In the genomic region with DNA sequence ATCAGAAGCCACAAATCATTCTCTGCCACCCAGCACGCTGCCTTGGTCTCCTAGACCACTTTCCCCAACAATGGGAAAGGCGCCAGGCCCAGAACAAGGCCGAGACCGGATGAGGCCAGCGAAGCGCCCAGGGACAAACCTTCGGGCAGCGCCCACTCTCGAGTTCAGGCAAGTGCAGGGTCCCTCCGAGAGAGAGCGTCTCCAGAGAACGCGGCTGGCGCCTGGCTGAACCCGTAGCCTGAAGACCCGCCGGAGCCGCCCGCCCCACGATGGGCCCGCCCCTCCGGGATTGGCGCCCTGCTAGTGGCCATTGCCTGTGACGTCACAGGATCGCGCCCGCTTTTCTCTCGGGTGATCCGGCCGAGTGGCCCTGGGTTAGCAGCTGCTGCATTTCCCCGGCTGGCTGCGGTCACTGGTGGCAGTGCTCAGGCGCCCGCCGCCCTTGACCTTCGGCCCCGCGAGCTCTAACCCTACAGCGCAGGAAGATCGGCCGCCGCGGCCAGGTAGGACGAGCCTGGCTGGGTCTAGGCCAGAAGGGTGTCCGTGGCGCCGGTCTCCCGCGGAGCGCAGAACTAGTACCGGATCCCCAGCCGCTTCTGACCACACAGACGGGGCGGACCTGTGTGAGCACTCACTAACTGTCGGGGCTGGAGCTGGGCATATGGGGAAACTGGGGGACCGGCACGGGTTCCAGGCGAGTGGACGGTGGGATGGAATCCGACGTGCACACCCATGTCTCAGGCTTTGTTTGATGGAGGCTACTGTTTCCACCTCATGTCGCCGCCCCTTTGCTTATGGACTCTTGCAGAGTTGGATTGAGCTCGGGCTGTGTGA, we compare ENCODE assay signal across 1 cellular context.
TF ChIP-seq lines count a peak whose summit lies in the region.

A gene with protein sequence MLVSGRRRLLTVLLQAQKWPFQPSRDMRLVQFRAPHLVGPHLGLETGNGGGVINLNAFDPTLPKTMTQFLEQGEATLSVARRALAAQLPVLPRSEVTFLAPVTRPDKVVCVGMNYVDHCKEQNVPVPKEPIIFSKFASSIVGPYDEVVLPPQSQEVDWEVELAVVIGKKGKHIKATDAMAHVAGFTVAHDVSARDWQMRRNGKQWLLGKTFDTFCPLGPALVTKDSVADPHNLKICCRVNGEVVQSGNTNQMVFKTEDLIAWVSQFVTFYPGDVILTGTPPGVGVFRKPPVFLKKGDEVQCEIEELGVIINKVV (plus strand): TSS at position 339 of the 834 bp plus-strand sequence. CDS start 2,851 bp downstream, outside the sequence.

TF ChIP-seq in HepG2, 621 proteins besides CTCF, POLR2A, EP300 and RAD21 (continued from another document and continues in another):
- TF ChIP-seq, protein P1, sequence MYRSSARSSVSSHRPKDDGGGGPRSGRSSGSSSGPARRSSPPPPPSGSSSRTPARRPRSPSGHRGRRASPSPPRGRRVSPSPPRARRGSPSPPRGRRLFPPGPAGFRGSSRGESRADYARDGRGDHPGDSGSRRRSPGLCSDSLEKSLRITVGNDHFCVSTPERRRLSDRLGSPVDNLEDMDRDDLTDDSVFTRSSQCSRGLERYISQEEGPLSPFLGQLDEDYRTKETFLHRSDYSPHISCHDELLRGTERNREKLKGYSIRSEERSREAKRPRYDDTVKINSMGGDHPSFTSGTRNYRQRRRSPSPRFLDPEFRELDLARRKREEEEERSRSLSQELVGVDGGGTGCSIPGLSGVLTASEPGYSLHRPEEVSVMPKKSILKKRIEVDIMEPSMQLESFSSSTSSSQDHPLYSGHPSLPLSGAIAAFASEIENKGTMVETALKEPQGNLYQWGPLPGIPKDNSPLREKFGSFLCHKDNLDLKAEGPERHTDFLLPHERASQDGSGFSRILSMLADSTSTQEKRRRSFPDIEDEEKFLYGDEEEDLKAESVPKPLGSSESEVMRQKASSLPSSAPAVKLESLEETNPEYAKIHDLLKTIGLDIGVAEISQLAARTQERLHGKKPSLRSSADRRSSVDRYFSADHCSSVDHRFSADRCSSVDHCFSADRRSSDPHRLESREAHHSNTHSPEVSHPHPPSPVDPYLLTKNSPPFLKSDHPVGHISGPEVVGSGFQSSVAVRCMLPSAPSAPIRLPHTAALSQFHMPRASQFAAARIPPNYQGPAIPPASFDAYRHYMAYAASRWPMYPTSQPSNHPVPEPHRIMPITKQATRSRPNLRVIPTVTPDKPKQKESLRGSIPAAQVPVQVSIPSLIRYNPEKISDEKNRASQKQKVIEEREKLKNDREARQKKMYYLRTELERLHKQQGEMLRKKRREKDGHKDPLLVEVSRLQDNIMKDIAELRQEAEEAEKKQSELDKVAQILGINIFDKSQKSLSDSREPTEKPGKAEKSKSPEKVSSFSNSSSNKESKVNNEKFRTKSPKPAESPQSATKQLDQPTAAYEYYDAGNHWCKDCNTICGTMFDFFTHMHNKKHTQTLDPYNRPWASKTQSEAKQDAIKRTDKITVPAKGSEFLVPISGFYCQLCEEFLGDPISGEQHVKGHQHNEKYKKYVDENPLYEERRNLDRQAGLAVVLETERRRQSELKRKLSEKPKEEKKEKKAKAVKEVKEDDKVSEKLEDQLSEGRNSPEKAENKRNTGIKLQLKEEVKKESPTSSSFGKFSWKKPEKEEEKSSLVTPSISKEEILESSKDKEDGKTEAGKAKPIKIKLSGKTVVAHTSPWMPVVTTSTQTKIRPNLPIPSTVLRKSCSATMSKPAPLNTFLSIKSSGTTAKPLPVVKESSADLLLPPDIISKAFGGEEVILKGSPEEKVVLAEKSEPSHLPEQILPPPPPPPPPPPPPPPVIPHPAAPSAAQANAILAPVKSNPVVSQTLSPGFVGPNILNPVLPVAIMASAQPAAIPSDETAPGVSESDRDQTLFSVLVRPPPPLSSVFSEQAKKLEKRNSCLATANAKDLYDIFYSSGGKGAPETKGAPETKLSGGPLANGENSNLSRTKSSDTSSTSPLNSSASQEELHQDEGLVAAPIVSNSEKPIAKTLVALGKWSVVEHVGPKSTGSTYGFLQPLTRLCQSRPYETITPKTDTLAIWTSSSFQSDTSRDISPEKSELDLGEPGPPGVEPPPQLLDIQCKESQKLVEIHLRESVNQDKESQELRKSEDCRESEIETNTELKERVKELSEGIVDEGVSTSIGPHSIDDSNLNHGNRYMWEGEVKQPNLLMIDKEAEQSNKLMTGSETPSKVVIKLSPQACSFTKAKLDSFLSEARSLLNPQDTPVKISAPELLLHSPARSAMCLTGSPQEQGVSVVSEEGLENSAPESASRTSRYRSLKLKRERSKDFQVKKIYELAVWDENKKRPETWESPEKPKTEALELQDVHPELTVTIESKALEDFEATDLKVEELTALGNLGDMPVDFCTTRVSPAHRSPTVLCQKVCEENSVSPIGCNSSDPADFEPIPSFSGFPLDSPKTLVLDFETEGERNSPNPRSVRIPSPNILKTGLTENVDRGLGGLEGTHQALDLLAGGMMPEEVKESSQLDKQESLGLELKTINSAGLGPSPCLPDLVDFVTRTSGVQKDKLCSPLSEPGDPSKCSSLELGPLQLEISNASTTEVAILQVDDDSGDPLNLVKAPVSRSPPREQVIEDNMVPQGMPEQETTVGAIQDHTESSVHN (CRISPR knock-in tag; IDR thresholded peaks at IDR 0.05), result no peak; the same call in 1 of the 2 replicates
- TF ChIP-seq AGO1 (IDR thresholded peaks at IDR 0.05; ENCODE audit: low read depth, low read length, poor library complexity, severe bottlenecking), result peak; percentile 20
- TF ChIP-seq NFKBIZ (CRISPR knock-in tag; IDR thresholded peaks at IDR 0.05), result no peak
- peak; percentile 86 for TF ChIP-seq ZNF333 (CRISPR knock-in tag; IDR thresholded peaks at IDR 0.05; ENCODE audit: borderline replicate concordance)
- TF ChIP-seq ZNF317 (CRISPR knock-in tag; IDR thresholded peaks at IDR 0.05), result peak; percentile 89
- TF ChIP-seq ASH2L (IDR thresholded peaks at IDR 0.05; ENCODE audit: insufficient read length, low read depth, low read length), result peak; percentile 78
- no peak for TF ChIP-seq HNRNPK (IDR thresholded peaks at IDR 0.05; ENCODE audit: low read depth, low read length, poor library complexity, severe bottlenecking)
- no peak for TF ChIP-seq CEBPG (CRISPR knock-in tag; IDR thresholded peaks at IDR 0.05)
- peak; percentile 46; the same call in 1 of the 2 replicates for TF ChIP-seq HMG20B (CRISPR knock-in tag; conservative IDR thresholded peaks at IDR 0.05)
- peak; percentile 62; the same call in 1 of the 2 replicates for TF ChIP-seq NCOA2 (CRISPR knock-in tag; IDR thresholded peaks at IDR 0.05)
- no peak for TF ChIP-seq ZNF367 (CRISPR knock-in tag; IDR thresholded peaks at IDR 0.05; ENCODE audit: borderline replicate concordance)
- peak; percentile 59; the same call in 1 of the 2 replicates for TF ChIP-seq TP53 (CRISPR knock-in tag; conservative IDR thresholded peaks at IDR 0.05)
- peak; percentile 100 for TF ChIP-seq CREB1 (IDR thresholded peaks at IDR 0.05)
- TF ChIP-seq CREB1 (CRISPR knock-in tag; IDR thresholded peaks at IDR 0.05), result peak; percentile 98
- TF ChIP-seq, protein P2, sequence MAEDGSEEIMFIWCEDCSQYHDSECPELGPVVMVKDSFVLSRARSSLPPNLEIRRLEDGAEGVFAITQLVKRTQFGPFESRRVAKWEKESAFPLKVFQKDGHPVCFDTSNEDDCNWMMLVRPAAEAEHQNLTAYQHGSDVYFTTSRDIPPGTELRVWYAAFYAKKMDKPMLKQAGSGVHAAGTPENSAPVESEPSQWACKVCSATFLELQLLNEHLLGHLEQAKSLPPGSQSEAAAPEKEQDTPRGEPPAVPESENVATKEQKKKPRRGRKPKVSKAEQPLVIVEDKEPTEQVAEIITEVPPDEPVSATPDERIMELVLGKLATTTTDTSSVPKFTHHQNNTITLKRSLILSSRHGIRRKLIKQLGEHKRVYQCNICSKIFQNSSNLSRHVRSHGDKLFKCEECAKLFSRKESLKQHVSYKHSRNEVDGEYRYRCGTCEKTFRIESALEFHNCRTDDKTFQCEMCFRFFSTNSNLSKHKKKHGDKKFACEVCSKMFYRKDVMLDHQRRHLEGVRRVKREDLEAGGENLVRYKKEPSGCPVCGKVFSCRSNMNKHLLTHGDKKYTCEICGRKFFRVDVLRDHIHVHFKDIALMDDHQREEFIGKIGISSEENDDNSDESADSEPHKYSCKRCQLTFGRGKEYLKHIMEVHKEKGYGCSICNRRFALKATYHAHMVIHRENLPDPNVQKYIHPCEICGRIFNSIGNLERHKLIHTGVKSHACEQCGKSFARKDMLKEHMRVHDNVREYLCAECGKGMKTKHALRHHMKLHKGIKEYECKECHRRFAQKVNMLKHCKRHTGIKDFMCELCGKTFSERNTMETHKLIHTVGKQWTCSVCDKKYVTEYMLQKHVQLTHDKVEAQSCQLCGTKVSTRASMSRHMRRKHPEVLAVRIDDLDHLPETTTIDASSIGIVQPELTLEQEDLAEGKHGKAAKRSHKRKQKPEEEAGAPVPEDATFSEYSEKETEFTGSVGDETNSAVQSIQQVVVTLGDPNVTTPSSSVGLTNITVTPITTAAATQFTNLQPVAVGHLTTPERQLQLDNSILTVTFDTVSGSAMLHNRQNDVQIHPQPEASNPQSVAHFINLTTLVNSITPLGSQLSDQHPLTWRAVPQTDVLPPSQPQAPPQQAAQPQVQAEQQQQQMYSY (CRISPR knock-in tag; IDR thresholded peaks at IDR 0.05), result 0 out of 2 replicates have a peak, but pooled peaks have one; percentile 15
- peak; percentile 87 for TF ChIP-seq SALL1 (CRISPR knock-in tag; IDR thresholded peaks at IDR 0.05)
- TF ChIP-seq ZNF891 (CRISPR knock-in tag; IDR thresholded peaks at IDR 0.05), result peak; percentile 69; the same call in 1 of the 2 replicates
- TF ChIP-seq KDM1A (CRISPR knock-in tag; IDR thresholded peaks at IDR 0.05), result peak; percentile 66; the same call in 1 of the 2 replicates
- TF ChIP-seq, protein P3, sequence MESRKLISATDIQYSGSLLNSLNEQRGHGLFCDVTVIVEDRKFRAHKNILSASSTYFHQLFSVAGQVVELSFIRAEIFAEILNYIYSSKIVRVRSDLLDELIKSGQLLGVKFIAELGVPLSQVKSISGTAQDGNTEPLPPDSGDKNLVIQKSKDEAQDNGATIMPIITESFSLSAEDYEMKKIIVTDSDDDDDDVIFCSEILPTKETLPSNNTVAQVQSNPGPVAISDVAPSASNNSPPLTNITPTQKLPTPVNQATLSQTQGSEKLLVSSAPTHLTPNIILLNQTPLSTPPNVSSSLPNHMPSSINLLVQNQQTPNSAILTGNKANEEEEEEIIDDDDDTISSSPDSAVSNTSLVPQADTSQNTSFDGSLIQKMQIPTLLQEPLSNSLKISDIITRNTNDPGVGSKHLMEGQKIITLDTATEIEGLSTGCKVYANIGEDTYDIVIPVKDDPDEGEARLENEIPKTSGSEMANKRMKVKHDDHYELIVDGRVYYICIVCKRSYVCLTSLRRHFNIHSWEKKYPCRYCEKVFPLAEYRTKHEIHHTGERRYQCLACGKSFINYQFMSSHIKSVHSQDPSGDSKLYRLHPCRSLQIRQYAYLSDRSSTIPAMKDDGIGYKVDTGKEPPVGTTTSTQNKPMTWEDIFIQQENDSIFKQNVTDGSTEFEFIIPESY (CRISPR knock-in tag; IDR thresholded peaks at IDR 0.05), result peak; percentile 28; the same call in 1 of the 2 replicates
- TF ChIP-seq, protein P4, sequence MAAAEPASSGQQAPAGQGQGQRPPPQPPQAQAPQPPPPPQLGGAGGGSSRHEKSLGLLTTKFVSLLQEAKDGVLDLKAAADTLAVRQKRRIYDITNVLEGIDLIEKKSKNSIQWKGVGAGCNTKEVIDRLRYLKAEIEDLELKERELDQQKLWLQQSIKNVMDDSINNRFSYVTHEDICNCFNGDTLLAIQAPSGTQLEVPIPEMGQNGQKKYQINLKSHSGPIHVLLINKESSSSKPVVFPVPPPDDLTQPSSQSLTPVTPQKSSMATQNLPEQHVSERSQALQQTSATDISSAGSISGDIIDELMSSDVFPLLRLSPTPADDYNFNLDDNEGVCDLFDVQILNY (CRISPR knock-in tag; conservative IDR thresholded peaks at IDR 0.05), result peak; percentile 82
- TF ChIP-seq ZNF550 (CRISPR knock-in tag; IDR thresholded peaks at IDR 0.05; ENCODE audit: borderline replicate concordance), result peak; percentile 40; the same call in 1 of the 2 replicates
- TF ChIP-seq, protein P5, sequence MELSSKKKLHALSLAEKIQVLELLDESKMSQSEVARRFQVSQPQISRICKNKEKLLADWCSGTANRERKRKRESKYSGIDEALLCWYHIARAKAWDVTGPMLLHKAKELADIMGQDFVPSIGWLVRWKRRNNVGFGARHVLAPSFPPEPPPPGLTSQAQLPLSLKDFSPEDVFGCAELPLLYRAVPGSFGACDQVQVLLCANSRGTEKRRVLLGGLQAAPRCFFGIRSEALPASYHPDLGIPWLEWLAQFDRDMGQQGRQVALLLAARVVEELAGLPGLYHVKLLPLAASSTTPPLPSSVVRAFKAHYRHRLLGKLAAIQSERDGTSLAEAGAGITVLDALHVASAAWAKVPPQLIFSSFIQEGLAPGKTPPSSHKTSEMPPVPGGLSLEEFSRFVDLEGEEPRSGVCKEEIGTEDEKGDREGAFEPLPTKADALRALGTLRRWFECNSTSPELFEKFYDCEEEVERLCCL (CRISPR knock-in tag; IDR thresholded peaks at IDR 0.05; ENCODE audit: borderline replicate concordance), result peak; percentile 38; the same call in 1 of the 2 replicates
- peak; percentile 92 for TF ChIP-seq HOXA3 (CRISPR knock-in tag; IDR thresholded peaks at IDR 0.05)
- TF ChIP-seq SRY (CRISPR knock-in tag; IDR thresholded peaks at IDR 0.05), result peak; percentile 94; the same call in 1 of the 2 replicates
- peak; percentile 85; the same call in 1 of the 2 replicates for TF ChIP-seq KDM5B (CRISPR knock-in tag; IDR thresholded peaks at IDR 0.05; ENCODE audit: borderline replicate concordance)
- TF ChIP-seq SYNCRIP (IDR thresholded peaks at IDR 0.05; ENCODE audit: insufficient read depth, low read depth, low read length), result no peak
- no peak for TF ChIP-seq ZNF296 (CRISPR knock-in tag; conservative IDR thresholded peaks at IDR 0.05)
- TF ChIP-seq ZNF343 (CRISPR knock-in tag; IDR thresholded peaks at IDR 0.05), result peak; percentile 82; the same call in 1 of the 2 replicates
- TF ChIP-seq NFE2L1 (CRISPR knock-in tag; IDR thresholded peaks at IDR 0.05; ENCODE audit: borderline replicate concordance), result 0 out of 2 replicates have a peak, but pooled peaks have one; percentile 68
- TF ChIP-seq MED1 (CRISPR knock-in tag; IDR thresholded peaks at IDR 0.05), result peak; percentile 75; the same call in 1 of the 2 replicates
- no peak; the same call in 1 of the 2 replicates for TF ChIP-seq ZNF563 (CRISPR knock-in tag; IDR thresholded peaks at IDR 0.05)
- peak; percentile 46; the same call in 1 of the 2 replicates for TF ChIP-seq HMG20A (CRISPR knock-in tag; IDR thresholded peaks at IDR 0.05; ENCODE audit: borderline replicate concordance)
- TF ChIP-seq CBX5 (CRISPR knock-in tag; IDR thresholded peaks at IDR 0.05; ENCODE audit: borderline replicate concordance), result peak; percentile 37; the same call in 1 of the 2 replicates
- no peak; the same call in 1 of the 2 replicates for TF ChIP-seq SUZ12 (IDR thresholded peaks at IDR 0.05; ENCODE audit: low read depth, low read length)
- TF ChIP-seq, protein P6, sequence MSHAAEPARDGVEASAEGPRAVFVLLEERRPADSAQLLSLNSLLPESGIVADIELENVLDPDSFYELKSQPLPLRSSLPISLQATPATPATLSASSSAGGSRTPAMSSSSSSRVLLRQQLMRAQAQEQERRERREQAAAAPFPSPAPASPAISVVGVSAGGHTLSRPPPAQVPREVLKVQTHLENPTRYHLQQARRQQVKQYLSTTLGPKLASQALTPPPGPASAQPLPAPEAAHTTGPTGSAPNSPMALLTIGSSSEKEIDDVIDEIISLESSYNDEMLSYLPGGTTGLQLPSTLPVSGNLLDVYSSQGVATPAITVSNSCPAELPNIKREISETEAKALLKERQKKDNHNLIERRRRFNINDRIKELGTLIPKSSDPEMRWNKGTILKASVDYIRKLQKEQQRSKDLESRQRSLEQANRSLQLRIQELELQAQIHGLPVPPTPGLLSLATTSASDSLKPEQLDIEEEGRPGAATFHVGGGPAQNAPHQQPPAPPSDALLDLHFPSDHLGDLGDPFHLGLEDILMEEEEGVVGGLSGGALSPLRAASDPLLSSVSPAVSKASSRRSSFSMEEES (CRISPR knock-in tag; IDR thresholded peaks at IDR 0.05), result peak; percentile 38
- no peak; the same call in 1 of the 2 replicates for TF ChIP-seq ARID2 (CRISPR knock-in tag; IDR thresholded peaks at IDR 0.05; ENCODE audit: borderline replicate concordance)
- peak; percentile 87 for TF ChIP-seq SPEN (CRISPR knock-in tag; IDR thresholded peaks at IDR 0.05; ENCODE audit: low read depth)
- TF ChIP-seq HNRNPL (IDR thresholded peaks at IDR 0.05; ENCODE audit: low read depth, low read length), result no peak
